In the genomic region with DNA sequence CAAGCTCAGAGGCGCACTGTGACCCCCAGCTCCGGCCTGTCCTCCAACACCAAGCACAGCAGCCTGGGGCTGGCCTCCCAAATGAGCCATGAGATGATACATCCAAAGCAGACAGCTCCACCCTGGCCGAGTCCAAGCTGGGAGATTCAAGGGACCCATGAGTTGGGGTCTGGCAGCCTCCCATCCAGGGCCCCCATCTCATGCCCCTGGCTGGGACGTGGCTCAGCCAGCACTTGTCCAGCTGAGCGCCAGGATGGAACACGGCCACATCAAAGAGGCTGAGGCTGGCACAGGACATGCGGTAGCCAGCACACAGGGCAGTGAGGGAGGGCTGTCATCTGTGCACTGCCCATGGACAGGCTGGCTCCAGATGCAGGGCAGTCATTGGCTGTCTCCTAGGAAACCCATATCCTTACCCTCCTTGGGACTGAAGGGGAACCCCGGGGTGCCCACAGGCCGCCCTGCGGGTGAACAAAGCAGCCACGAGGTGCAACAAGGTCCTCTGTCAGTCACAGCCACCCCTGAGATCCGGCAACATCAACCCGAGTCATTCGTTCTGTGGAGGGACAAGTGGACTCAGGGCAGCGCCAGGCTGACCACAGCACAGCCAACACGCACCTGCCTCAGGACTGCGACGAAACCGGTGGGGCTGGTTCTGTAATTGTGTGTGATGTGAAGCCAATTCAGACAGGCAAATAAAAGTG, we compare ENCODE assay signal across 1 cellular context.
TF ChIP-seq lines count a peak whose summit lies in the region.

No MANE protein-coding gene starts in this region.

TF ChIP-seq in Ishikawa, 13 proteins besides CTCF, POLR2A, EP300 and RAD21 (continued from another document):
- TF ChIP-seq CEBPB (IDR thresholded peaks at IDR 0.05) (no peak), TCF12 (IDR thresholded peaks at IDR 0.05; ENCODE audit: low read depth) (peak; percentile 64)
